Comparison of ENCODE assay signal across 8 cellular contexts in genomic region chr6:108945686-108946158, GRCh38.
DNase-seq lines count a peak whose midpoint lies in the region; TF ChIP-seq lines count a peak whose summit lies in the region.

No MANE protein-coding gene starts in this region.

- TF ChIP-seq CTCF in choroid plexus epithelial cell (conservative IDR thresholded peaks at IDR 0.05; ENCODE audit: low read depth, low read length), result no peak

- H3K4me3 ChIP-seq in choroid plexus epithelial cell (ENCODE audit: low read depth, low read length) (no peak overlapping the region), skin epidermis (no peak overlapping the region)

- peak overlapping the region in 20 of 21 experiments; percentile 43 to 87 (median 72) for H3K27ac ChIP-seq in skin epidermis

- peaks cover 1% of the 10 kb centered on the region for H3K36me3 Mint-ChIP-seq in activated naive CD8-positive, alpha-beta T cell treated with anti-CD3 and anti-CD28 coated beads for 36 hours

- H3K27ac Mint-ChIP-seq in activated naive CD8-positive, alpha-beta T cell treated with anti-CD3 and anti-CD28 coated beads for 36 hours, result no peak overlapping the region

- H3K9me3 Mint-ChIP-seq in activated naive CD8-positive, alpha-beta T cell treated with anti-CD3 and anti-CD28 coated beads for 36 hours, result peaks cover 1% of the 10 kb centered on the region

- peaks cover 25% of the 10 kb centered on the region for H3K4me1 Mint-ChIP-seq in activated naive CD8-positive, alpha-beta T cell treated with anti-CD3 and anti-CD28 coated beads for 36 hours

- no peak overlapping the region for H3K4me3 Mint-ChIP-seq in activated naive CD8-positive, alpha-beta T cell treated with anti-CD3 and anti-CD28 coated beads for 36 hours

- DNase-seq in GM04504 (ENCODE audit: low read depth) (peak; percentile 56), choroid plexus epithelial cell (ENCODE audit: low read depth) (peak; percentile 82), left kidney (ENCODE audit: low read depth, low spot score) (peak; percentile 59), NCI-H510A treated with DMSO at 0.1 percent for 48 hours (lab: John Stamatoyannopoulos, UW) (no peak), NCI-H82 treated with DMSO at 0.1 percent for 48 hours (lab: John Stamatoyannopoulos, UW; ENCODE audit: unreplicated experiment) (no peak), NCI-H1105 (lab: John Stamatoyannopoulos, UW) (no peak)
- no peak for DNase-seq in activated naive CD8-positive, alpha-beta T cell treated with anti-CD3 and anti-CD28 coated beads for 36 hours

- H3K27me3 Mint-ChIP-seq in activated naive CD8-positive, alpha-beta T cell treated with anti-CD3 and anti-CD28 coated beads for 36 hours, result no peaks in the 10 kb centered on the region

Comparison
In these comparisons a context has a peak if more than half of its experiments do, and no peak if none do; other contexts are left out.
1. DNase-seq: peak in GM04504 (single experiment), choroid plexus epithelial cell (single experiment) and left kidney (single experiment); none in NCI-H510A treated with DMSO at 0.1 percent for 48 hours (single experiment), NCI-H82 treated with DMSO at 0.1 percent for 48 hours (single experiment), NCI-H1105 (single experiment) and activated naive CD8-positive, alpha-beta T cell treated with anti-CD3 and anti-CD28 coated beads for 36 hours (single experiment).